In the genomic region with DNA sequence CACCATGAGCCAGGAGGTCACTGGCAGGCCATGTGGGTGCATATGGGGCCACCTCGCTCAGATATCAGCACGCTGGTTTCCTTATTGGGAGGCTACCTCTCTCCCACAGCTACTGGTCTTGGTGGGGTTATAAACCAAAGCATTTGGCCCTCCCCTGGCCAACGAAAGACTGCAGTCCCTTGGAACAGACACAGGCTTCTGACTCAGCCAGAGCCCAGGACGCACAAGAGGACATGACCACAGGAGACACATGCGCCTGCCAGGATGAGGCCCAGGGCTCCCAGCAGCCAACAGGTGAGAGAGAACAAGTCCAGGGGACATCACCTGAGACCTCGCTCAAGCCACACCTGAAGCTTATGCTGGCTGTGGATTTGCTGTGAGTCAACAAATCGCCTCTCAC, we compare ENCODE assay signal across 21 cellular contexts. TPM values are rescaled to one million over a fixed set of nuclear protein-coding genes. Genes with fewer than 3 reads are reported as not detected.
DNase-seq lines count a peak whose midpoint lies in the region; ATAC-seq and TF ChIP-seq lines count a peak whose summit lies in the region.
"Had no signal": no experiment of that assay in that cellular context is flagged by ENCODE, and none has a peak within 500 bp of the region (broad histone marks: within the 10 kb centered on the region; RNA-seq: fewer than 3 reads in every experiment).

No MANE protein-coding gene starts in this region.

- peak; percentile 12 for ATAC-seq in stimulated activated naive CD8-positive, alpha-beta T cell treated with anti-CD3 and anti-CD28 coated beads, Interleukin-15, amount 100 ng/mL, for 72 hours
- ATAC-seq in stimulated activated naive CD8-positive, alpha-beta T cell treated with anti-CD3 and anti-CD28 coated beads, Interleukin-15, Interleukin-2, amounts not matched to agents 100 U/mL and 50 U/mL, for 24 hours, result no peak

- no peak overlapping the region for H3K4me3 Mint-ChIP-seq in stimulated activated naive CD8-positive, alpha-beta T cell treated with anti-CD3 and anti-CD28 coated beads, Interleukin-15, amount 100 ng/mL, for 72 hours
- H3K4me3 Mint-ChIP-seq: activated CD4-positive, alpha-beta T cell treated with anti-CD3 and anti-CD28 coated beads, Interleukin-2, amount 10 ng/mL, durations not matched to agents 7 days and 5 days had no signal

- H3K4me1 Mint-ChIP-seq in stimulated activated naive CD8-positive, alpha-beta T cell treated with anti-CD3 and anti-CD28 coated beads, Interleukin-15, amount 100 ng/mL, for 72 hours, result peaks cover 6% of the 10 kb centered on the region

- H3K36me3 ChIP-seq in esophagus squamous epithelium, result peaks cover 0 to 22% (median 0%) of the 10 kb centered on the region in 3 donors
- H3K36me3 ChIP-seq: cardiac muscle cell, ovary had no signal

- H3K4me3 ChIP-seq in esophagus squamous epithelium, result no peak overlapping the region
- H3K4me3 ChIP-seq: cardiac muscle cell, ovary, tibial artery had no signal

- no peak for DNase-seq in stimulated activated naive CD8-positive, alpha-beta T cell treated with anti-CD3 and anti-CD28 coated beads, Interleukin-15, amount 100 ng/mL, for 72 hours
- DNase-seq in stimulated activated naive CD8-positive, alpha-beta T cell treated with anti-CD3 and anti-CD28 coated beads, Interleukin-15, Interleukin-2, amounts not matched to agents 100 U/mL and 50 U/mL, for 24 hours, result no peak
- peak; percentile 14 for DNase-seq in RKO (ENCODE audit: low spot score)
- peak; percentile 51 for DNase-seq in kidney tubule cell (ENCODE audit: low spot score)
- DNase-seq in globus pallidus (ENCODE audit: low spot score), result no peak
- no peak for DNase-seq in activated T-cell treated with anti-CD3 and anti-CD28 coated beads for 4 hours
- no peak for DNase-seq in esophagus squamous epithelium (lab: John Stamatoyannopoulos, UW)
- no peak for DNase-seq in substantia nigra (lab: John Stamatoyannopoulos, UW)
- DNase-seq: activated CD4-positive, alpha-beta T cell treated with anti-CD3 and anti-CD28 coated beads, Interleukin-2, amount 10 ng/mL, durations not matched to agents 7 days and 5 days; amniotic stem cell; dermis blood vessel endothelial cell; foreskin fibroblast; mammary epithelial cell; NCI-H1436 treated with DMSO at 0.1 percent for 48 hours; NCI-H524 treated with DMSO at 0.1 percent for 48 hours; SHP77 treated with DMSO at 0.1 percent for 48 hours; stimulated activated CD4-positive, alpha-beta T cell treated with anti-CD3 and anti-CD28 coated beads, Interleukin-1b, Interleukin-23, amount 100 ng/mL, for 48 hours; stimulated activated naive CD4-positive, alpha-beta T cell had no signal

- TF ChIP-seq POLR2A in esophagus squamous epithelium (IDR thresholded peaks at IDR 0.05), result no peak

- no peak for TF ChIP-seq CTCF in esophagus squamous epithelium (IDR thresholded peaks at IDR 0.05)

- 68 to 92% methylated on average over 5 to 6 of the region's 7 CpGs for WGBS in esophagus squamous epithelium, 2 donors

- intact Hi-C loops in esophagus squamous epithelium (cut with DNase I), result no loop called here

- peak overlapping the region in 1 of 2 donors; percentile 9 for H3K27ac Mint-ChIP-seq in stimulated activated naive CD8-positive, alpha-beta T cell treated with anti-CD3 and anti-CD28 coated beads, Interleukin-15, amount 100 ng/mL, for 72 hours

- no peaks in the 10 kb centered on the region for H3K27me3 Mint-ChIP-seq in stimulated activated naive CD8-positive, alpha-beta T cell treated with anti-CD3 and anti-CD28 coated beads, Interleukin-15, amount 100 ng/mL, for 72 hours
- H3K27me3 Mint-ChIP-seq: activated CD4-positive, alpha-beta T cell treated with anti-CD3 and anti-CD28 coated beads, Interleukin-2, amount 10 ng/mL, durations not matched to agents 7 days and 5 days had no signal

- peaks cover 0 to 6% (median 0%) of the 10 kb centered on the region in 3 donors for H3K4me1 ChIP-seq in esophagus squamous epithelium
- H3K4me1 ChIP-seq: tibial artery had no signal

- no peaks in the 10 kb centered on the region for H3K9me3 Mint-ChIP-seq in stimulated activated naive CD8-positive, alpha-beta T cell treated with anti-CD3 and anti-CD28 coated beads, Interleukin-15, amount 100 ng/mL, for 72 hours
- H3K9me3 Mint-ChIP-seq: activated CD4-positive, alpha-beta T cell treated with anti-CD3 and anti-CD28 coated beads, Interleukin-2, amount 10 ng/mL, durations not matched to agents 7 days and 5 days had no signal

- H3K9me3 ChIP-seq in esophagus squamous epithelium, result no peaks in the 10 kb centered on the region
- H3K9me3 ChIP-seq: ovary, tibial artery had no signal

- H3K27me3 ChIP-seq in esophagus squamous epithelium, result no peaks in the 10 kb centered on the region
- H3K27me3 ChIP-seq: cardiac muscle cell, ovary, tibial artery had no signal

- no peak overlapping the region for H3K27ac ChIP-seq in esophagus squamous epithelium
- no peak overlapping the region for H3K27ac ChIP-seq in substantia nigra (ENCODE audit: low read depth, low read length, poor library complexity, severe bottlenecking)
- H3K27ac ChIP-seq: cardiac muscle cell, ovary, tibial artery had no signal

RNA-seq across cellular contexts. Expression of a gene that starts 13.8 kb away (rescaled TPM):
- 1 to 10 TPM; 2.4 to 8.8 (median 5.3) TPM for total RNA-seq in esophagus squamous epithelium

Comparison
In these comparisons a context has a peak if more than half of its experiments do, and no peak if none do; other contexts are left out.
1. DNase-seq: peak in RKO (single experiment) and kidney tubule cell (single experiment); none in stimulated activated naive CD8-positive, alpha-beta T cell treated with anti-CD3 and anti-CD28 coated beads, Interleukin-15, amount 100 ng/mL, for 72 hours (0 of 2), stimulated activated naive CD8-positive, alpha-beta T cell treated with anti-CD3 and anti-CD28 coated beads, Interleukin-15, Interleukin-2, amounts not matched to agents 100 U/mL and 50 U/mL, for 24 hours (single experiment), globus pallidus (single experiment), activated T-cell treated with anti-CD3 and anti-CD28 coated beads for 4 hours (single experiment), esophagus squamous epithelium (single experiment) and substantia nigra (0 of 49).